Comparison of ENCODE assay signal across 1 cellular context in genomic region chr10:21194510-21194993, GRCh38.
TF ChIP-seq lines count a peak whose summit lies in the region.

No MANE protein-coding gene starts in this region.

TF ChIP-seq in K562, 482 proteins besides CTCF, POLR2A, EP300 and RAD21 (continued from another document):
- TF ChIP-seq MBD1 (CRISPR knock-in tag; IDR thresholded peaks at IDR 0.05) (no peak), CEBPG (CRISPR knock-in tag; IDR thresholded peaks at IDR 0.05) (no peak), CEBPG (tag; conservative IDR thresholded peaks at IDR 0.05 in 1 of 2, IDR thresholded peaks at IDR 0.05 in 1 of 2) (peak in 1 of 2 experiments; percentile 38; a peak in 1 of 4 replicates), ZNF583 (CRISPR knock-in tag; IDR thresholded peaks at IDR 0.05) (no peak), SAP30 (IDR thresholded peaks at IDR 0.05; ENCODE audit: borderline replicate concordance, insufficient read depth, low read depth, low read length, poor library complexity, severe bottlenecking) (no peak), PURB (CRISPR knock-in tag; IDR thresholded peaks at IDR 0.05; ENCODE audit: low read depth) (no peak), FOXP4 (CRISPR knock-in tag; IDR thresholded peaks at IDR 0.05; ENCODE audit: borderline replicate concordance) (no peak), TEAD1 (CRISPR knock-in tag; IDR thresholded peaks at IDR 0.05) (0 out of 4 replicates have a peak, but pooled peaks of 1 of the 2 experiments have one; percentile 4), TGIF2 (CRISPR knock-in tag; IDR thresholded peaks at IDR 0.05) (no peak), E2F1 (CRISPR knock-in tag; IDR thresholded peaks at IDR 0.05) (no peak), ZNF77 (CRISPR knock-in tag; IDR thresholded peaks at IDR 0.05) (no peak), ZNF75A (CRISPR knock-in tag; IDR thresholded peaks at IDR 0.05) (no peak), GATAD2A (IDR thresholded peaks at IDR 0.05) (no peak), FOXA1 (IDR thresholded peaks at IDR 0.05; ENCODE audit: borderline replicate concordance) (no peak)
